In genomic region chr5:178284996-178285395, GRCh38 we compare ENCODE assay signal across 19 cellular contexts. TPM values are rescaled to one million over a fixed set of nuclear protein-coding genes. Genes with fewer than 3 reads are reported as not detected.
DNase-seq lines count a peak whose midpoint lies in the region; ATAC-seq and TF ChIP-seq lines count a peak whose summit lies in the region.
"Had no signal": no experiment of that assay in that cellular context is flagged by ENCODE, and none has a peak within 500 bp of the region (broad histone marks: within the 10 kb centered on the region; RNA-seq: fewer than 3 reads in every experiment).

No MANE protein-coding gene starts in this region.

- TF ChIP-seq POLR2A in heart left ventricle (IDR thresholded peaks at IDR 0.05): no peak

- DNase-seq in heart left ventricle: peak in 2 of 5 donors; percentile 37 to 44
- DNase-seq in DMS 273 treated with DMSO at 0.1 percent for 48 hours (lab: John Stamatoyannopoulos, UW): no peak
- DNase-seq in NCI-H1436 treated with DMSO at 0.1 percent for 48 hours (lab: John Stamatoyannopoulos, UW): no peak
- DNase-seq in EL: no peak
- DNase-seq: BE2C; CD4-positive, alpha-beta memory T cell; DMS153; GF-D8; H7; NCI-H1105; NCI-H2029 treated with DMSO at 0.1 percent for 48 hours; NCI-H226; NCI-H524; NCI-H774 had no signal

- no peak for TF ChIP-seq CTCF in DOHH2 (IDR thresholded peaks at IDR 0.05; ENCODE audit: low read depth, low read length, poor library complexity, severe bottlenecking)
- TF ChIP-seq CTCF in heart left ventricle (IDR thresholded peaks at IDR 0.05): no peak

- H3K4me3 ChIP-seq in BLaER1 treated with 17β-estradiol and CSF1 and Interleukin-3, amounts not matched to agents 10 nM and 100 nM: no peak overlapping the region
- no peak overlapping the region for H3K4me3 ChIP-seq in DOHH2 (ENCODE audit: low read length)
- H3K4me3 ChIP-seq in heart left ventricle: no peak overlapping the region
- H3K4me3 ChIP-seq in mesodermal cell (ENCODE audit: extremely low read depth, insufficient read depth, low read length, poor library complexity, severe bottlenecking): no peak overlapping the region
- H3K4me3 ChIP-seq: SJSA1 had no signal

- peaks cover 0 to 11% (median 4%) of the 10 kb centered on the region in 11 experiments; a peak in 9 of 22 replicates for H3K9me3 ChIP-seq in BLaER1 treated with 17β-estradiol and CSF1 and Interleukin-3, amounts not matched to agents 10 nM and 100 nM (replicated peaks in 1 of 11)
- H3K9me3 ChIP-seq in DOHH2 (ENCODE audit: control insufficient read depth, insufficient read depth, low read length) (peaks cover 6% of the 10 kb centered on the region), heart left ventricle (peaks cover 0 to 12% (median 6%) of the 10 kb centered on the region in 12 donors), mesodermal cell (ENCODE audit: control insufficient read depth, low read length) (peaks cover 4% of the 10 kb centered on the region)

- no peak overlapping the region for H3K27ac ChIP-seq in BLaER1 treated with 17β-estradiol and CSF1 and Interleukin-3, amounts not matched to agents 10 nM and 100 nM
- no peak overlapping the region for H3K27ac ChIP-seq in DOHH2 (ENCODE audit: low read depth, low read length)
- H3K27ac ChIP-seq in heart left ventricle: peak overlapping the region in 8 of 12 donors; percentile 23 to 64 (median 44)
- peak overlapping the region; percentile 29 for H3K27ac ChIP-seq in mesodermal cell (ENCODE audit: low read depth, low read length, severe bottlenecking)
- H3K27ac ChIP-seq: SJSA1 had no signal

- H4K20me1 ChIP-seq in BLaER1 treated with 17β-estradiol and CSF1 and Interleukin-3, amounts not matched to agents 10 nM and 100 nM: peaks cover 0 to 9% (median 0%) of the 10 kb centered on the region in 11 experiments; a peak in 1 of 22 replicates
- H4K20me1 ChIP-seq in DOHH2 (ENCODE audit: control insufficient read depth, insufficient read depth, low read depth, low read length): no peaks in the 10 kb centered on the region

- 0 out of 2 replicates have a peak, but pooled peaks cover 6% of the 10 kb centered on the region for H3F3A ChIP-seq in DOHH2 (ENCODE audit: control insufficient read depth, insufficient read depth)

- peak overlapping the region in 9 of 11 experiments; percentile 81 to 91 (median 84); a peak in 14 of 22 replicates for H3K4me2 ChIP-seq in BLaER1 treated with 17β-estradiol and CSF1 and Interleukin-3, amounts not matched to agents 10 nM and 100 nM
- 0 out of 2 replicates have a peak overlapping the region, but pooled peaks have one; percentile 3 for H3K4me2 ChIP-seq in DOHH2 (ENCODE audit: low read length)

- no peak overlapping the region for H3K9ac ChIP-seq in BLaER1 treated with 17β-estradiol and CSF1 and Interleukin-3, amounts not matched to agents 10 nM and 100 nM

- ATAC-seq in heart left ventricle: peak; percentile 7 to 55 (median 42)
- ATAC-seq: Panc1 had no signal

- H3K79me2 ChIP-seq in DOHH2 (ENCODE audit: control insufficient read depth, low read length): no peaks in the 10 kb centered on the region

- peaks cover 0 to 52% (median 0%) of the 10 kb centered on the region in 11 experiments; a peak in 8 of 22 replicates for H3K27me3 ChIP-seq in BLaER1 treated with 17β-estradiol and CSF1 and Interleukin-3, amounts not matched to agents 10 nM and 100 nM
- H3K27me3 ChIP-seq in DOHH2 (ENCODE audit: control insufficient read depth, low read length) (no peaks in the 10 kb centered on the region), heart left ventricle (peaks cover 0 to 15% (median 0%) of the 10 kb centered on the region in 9 donors)
- H3K27me3 ChIP-seq: BE2C, SJSA1 had no signal

- no peaks in the 10 kb centered on the region for H3K36me3 ChIP-seq in BLaER1 treated with 17β-estradiol and CSF1 and Interleukin-3, amounts not matched to agents 10 nM and 100 nM
- H3K36me3 ChIP-seq in DOHH2 (ENCODE audit: control insufficient read depth, low read length) (no peaks in the 10 kb centered on the region), heart left ventricle (no peaks in the 10 kb centered on the region), mesodermal cell (ENCODE audit: control insufficient read depth, insufficient read depth, low read length) (no peaks in the 10 kb centered on the region)
- H3K36me3 ChIP-seq: BE2C, SJSA1 had no signal

- WGBS in heart left ventricle, 4 donors: 17 to 37% (median 35%) methylated on average over 7 of the region's 7 CpGs
- WGBS in mesodermal cell (ENCODE audit: insufficient coverage in 2 of 2), 2 experiments: 94 to 100% methylated on average over 3 to 5 of the region's 7 CpGs

- H3K9me2 ChIP-seq in DOHH2 (replicated peaks; ENCODE audit: control insufficient read depth, low read length): no peaks in the 10 kb centered on the region

- peaks cover 55 to 86% (median 82%) of the 10 kb centered on the region in 10 experiments for H3K4me1 ChIP-seq in BLaER1 treated with 17β-estradiol and CSF1 and Interleukin-3, amounts not matched to agents 10 nM and 100 nM
- peaks cover 15% of the 10 kb centered on the region for H3K4me1 ChIP-seq in DOHH2 (ENCODE audit: control insufficient read depth, low read length)
- H3K4me1 ChIP-seq in heart left ventricle: peaks cover 0 to 19% (median 3%) of the 10 kb centered on the region in 12 donors
- no peaks in the 10 kb centered on the region for H3K4me1 ChIP-seq in mesodermal cell (ENCODE audit: control insufficient read depth, insufficient read depth, low read length, poor library complexity, severe bottlenecking)
- H3K4me1 ChIP-seq: SJSA1 had no signal

- intact Hi-C loops in heart left ventricle (cut with DNase I): loop anchor here in 7 of 10 donors (2.0 to 10.0 kb wide), 13 partner anchors 44 to 560 kb away; no protein-coding TSS in a partner anchor

RNA-seq across cellular contexts. Expression of gene PHYKPL, which starts 52.4 kb away (rescaled TPM):
- total RNA-seq in heart left ventricle: 10 to 100 TPM; 33.3 to 56.2 (median 38.6) TPM
- 10 to 100 TPM; 21.3 to 41.8 TPM for polyA plus RNA-seq in heart left ventricle
- polyA plus RNA-seq in mesodermal cell (2013, experiment 1 of 2): 38.6 TPM
- 35.5 TPM for polyA plus RNA-seq in mesodermal cell (2013, experiment 2 of 2)

Comparison
In these comparisons a context has a peak if more than half of its experiments do, and no peak if none do; other contexts are left out.
1. H3K27ac ChIP-seq: peak in heart left ventricle (8 of 12) and mesodermal cell (single experiment); none in BLaER1 treated with 17β-estradiol and CSF1 and Interleukin-3, amounts not matched to agents 10 nM and 100 nM (0 of 11) and DOHH2 (single experiment).